ENCODE assay signal across 1 cellular context in genomic region chr7:90298145-90299038, GRCh38.
TF ChIP-seq lines count a peak whose summit lies in the region.

No MANE protein-coding gene starts in this region.

TF ChIP-seq in K562, 482 proteins besides CTCF, POLR2A, EP300 and RAD21 (continued from another document):
- no peak for TF ChIP-seq ZBTB43 (CRISPR knock-in tag; IDR thresholded peaks at IDR 0.05)
- peak; percentile 86 for TF ChIP-seq ZNF316 (IDR thresholded peaks at IDR 0.05)
- TF ChIP-seq CC2D1A (IDR thresholded peaks at IDR 0.05): no peak
- peak; percentile 56 for TF ChIP-seq SMC3 (conservative IDR thresholded peaks at IDR 0.05; ENCODE audit: insufficient read depth, low read depth, low read length)
- peak; percentile 60; the same call in 1 of the 2 replicates for TF ChIP-seq C11orf30 (IDR thresholded peaks at IDR 0.05; ENCODE audit: low read depth)
- TF ChIP-seq HNRNPUL1 (IDR thresholded peaks at IDR 0.05; ENCODE audit: low read length): no peak
- TF ChIP-seq YY1 (IDR thresholded peaks at IDR 0.05; ENCODE audit: borderline replicate concordance in 1 of 3, control insufficient read depth in 1 of 3, extremely low read depth in 1 of 3, insufficient read depth in 3 of 3, insufficient read length in 1 of 3, insufficient replicate concordance in 2 of 3, low read depth in 1 of 3, low read length in 2 of 3): no peak
- no peak for TF ChIP-seq GABPB1 (CRISPR knock-in tag; IDR thresholded peaks at IDR 0.05)
- TF ChIP-seq NUFIP1 (IDR thresholded peaks at IDR 0.05; ENCODE audit: partially characterized antibody): no peak
- TF ChIP-seq PCBP2 (IDR thresholded peaks at IDR 0.05; ENCODE audit: low read depth, low read length, poor library complexity, severe bottlenecking): no peak
TF ChIP-seq in K562: peak in this region for 5.
